Comparison of ENCODE assay signal across 18 cellular contexts in genomic region chr2:187055463-187055862, GRCh38.
DNase-seq lines count a peak whose midpoint lies in the region; ATAC-seq and TF ChIP-seq lines count a peak whose summit lies in the region.
"Had no signal": no experiment of that assay in that cellular context is flagged by ENCODE, and none has a peak within 500 bp of the region (broad histone marks: within the 10 kb centered on the region; RNA-seq: fewer than 3 reads in every experiment).

No MANE protein-coding gene starts in this region.

- no peak overlapping the region for H2BK5ac ChIP-seq in trophoblast cell (ENCODE audit: low read depth, low read length, poor library complexity)

- H4K12ac ChIP-seq in trophoblast cell (ENCODE audit: low read depth, low read length), result no peak overlapping the region

- no peak overlapping the region for H2AK5ac ChIP-seq in trophoblast cell (ENCODE audit: low read length)

- H3K14ac ChIP-seq in trophoblast cell (ENCODE audit: low read length), result no peak overlapping the region

- no peak overlapping the region for H3K18ac ChIP-seq in trophoblast cell (ENCODE audit: low read length)

- no peaks in the 10 kb centered on the region for H3K36me3 Mint-ChIP-seq in activated naive CD8-positive, alpha-beta T cell treated with anti-CD3 and anti-CD28 coated beads, Interleukin-2, amount 50 U/mL, for 24 hours (ENCODE audit: low read depth)
- H3K36me3 Mint-ChIP-seq: CD4-positive, alpha-beta memory T cell had no signal

- TF ChIP-seq CTCF in cardiac fibroblast (IDR thresholded peaks at IDR 0.05; ENCODE audit: low read depth, low read length), result no peak

- no peak overlapping the region for H3K23ac ChIP-seq in trophoblast cell (ENCODE audit: low read length)

- no peaks in the 10 kb centered on the region for H3K9me3 ChIP-seq in trophoblast cell (ENCODE audit: insufficient read depth, low read depth, low read length)
- H3K9me3 ChIP-seq: MG63, ovary, testis had no signal

- DNase-seq in DMS 273 (lab: John Stamatoyannopoulos, UW; ENCODE audit: unreplicated experiment) (peak; percentile 8), DMS 273 treated with DMSO at 0.1 percent for 48 hours (lab: John Stamatoyannopoulos, UW) (no peak), MV-4-11 (lab: John Stamatoyannopoulos, UW) (peak; percentile 44), cardiac fibroblast (ENCODE audit: low read depth in 2 of 2) (peak; percentile 37 to 46), left lobe of liver (ENCODE audit: low spot score) (peak; percentile 48), DMS114 treated with DMSO at 0.1 percent for 48 hours (lab: John Stamatoyannopoulos, UW; ENCODE audit: unreplicated experiment) (no peak), trophoblast cell (no peak)
- DNase-seq in activated naive CD8-positive, alpha-beta T cell treated with anti-CD3 and anti-CD28 coated beads, Interleukin-2, amount 50 U/mL, for 24 hours, result no peak
- DNase-seq: caudate nucleus; CD4-positive, alpha-beta memory T cell; H9; MG63; NCI-H82; testis had no signal

- H3K27me3 Mint-ChIP-seq in activated naive CD8-positive, alpha-beta T cell treated with anti-CD3 and anti-CD28 coated beads, Interleukin-2, amount 50 U/mL, for 24 hours, result no peaks in the 10 kb centered on the region
- H3K27me3 Mint-ChIP-seq: CD4-positive, alpha-beta memory T cell had no signal

- no peak overlapping the region for H3K9ac ChIP-seq in trophoblast cell (ENCODE audit: low read length)

- no peak overlapping the region for H3K27ac ChIP-seq in trophoblast cell (ENCODE audit: low read depth, low read length)
- H3K27ac ChIP-seq: 22Rv1, epithelial cell of prostate, ovary, SJCRH30, testis had no signal

- no peak overlapping the region for H3K4ac ChIP-seq in trophoblast cell (ENCODE audit: low read depth, low read length)

- H3K36me3 ChIP-seq in trophoblast cell (ENCODE audit: control insufficient read depth in 1 of 2, insufficient read depth in 2 of 2, low read length in 2 of 2), result no peaks in the 10 kb centered on the region
- H3K36me3 ChIP-seq: MG63, ovary, SJCRH30 had no signal

- H2AFZ ChIP-seq in trophoblast cell (ENCODE audit: insufficient read depth, low read length, poor library complexity), result no peak overlapping the region

- no CpG with 5 or more reads among the region's 1 CpG for WGBS in trophoblast cell (ENCODE audit: extremely low coverage, insufficient coverage, insufficient read length)

- H3K9me3 Mint-ChIP-seq in activated naive CD8-positive, alpha-beta T cell treated with anti-CD3 and anti-CD28 coated beads, Interleukin-2, amount 50 U/mL, for 24 hours, result peaks cover 9% of the 10 kb centered on the region
- H3K9me3 Mint-ChIP-seq: H9 had no signal

- H3K4me2 ChIP-seq in trophoblast cell (ENCODE audit: low read length), result no peak overlapping the region

- H3K27ac Mint-ChIP-seq in activated naive CD8-positive, alpha-beta T cell treated with anti-CD3 and anti-CD28 coated beads, Interleukin-2, amount 50 U/mL, for 24 hours, result no peak overlapping the region
- H3K27ac Mint-ChIP-seq: CD4-positive, alpha-beta memory T cell; H9 had no signal

- no peaks in the 10 kb centered on the region for H3K79me2 ChIP-seq in trophoblast cell (ENCODE audit: control insufficient read depth, insufficient read depth, low read length, poor library complexity)

- no peak overlapping the region for H3K4me3 Mint-ChIP-seq in activated naive CD8-positive, alpha-beta T cell treated with anti-CD3 and anti-CD28 coated beads, Interleukin-2, amount 50 U/mL, for 24 hours
- H3K4me3 Mint-ChIP-seq: CD4-positive, alpha-beta memory T cell; H9 had no signal

- no peak overlapping the region for H2BK12ac ChIP-seq in trophoblast cell (ENCODE audit: low read length)

- no peak overlapping the region for H2BK120ac ChIP-seq in trophoblast cell (ENCODE audit: insufficient read depth, low read length, poor library complexity)

- no peaks in the 10 kb centered on the region for H3K79me1 ChIP-seq in trophoblast cell (ENCODE audit: low read length)

- no peaks in the 10 kb centered on the region for H3K4me1 ChIP-seq in trophoblast cell (ENCODE audit: control insufficient read depth in 1 of 2, insufficient read depth in 2 of 2, low read length in 2 of 2)
- H3K4me1 ChIP-seq: testis had no signal

- H3K4me1 Mint-ChIP-seq in activated naive CD8-positive, alpha-beta T cell treated with anti-CD3 and anti-CD28 coated beads, Interleukin-2, amount 50 U/mL, for 24 hours, result no peaks in the 10 kb centered on the region
- H3K4me1 Mint-ChIP-seq: CD4-positive, alpha-beta memory T cell; H9 had no signal

- no peak overlapping the region for H4K91ac ChIP-seq in trophoblast cell (ENCODE audit: low read depth, low read length)

- no peak overlapping the region for H4K8ac ChIP-seq in trophoblast cell (ENCODE audit: low read depth, low read length)

- no peaks in the 10 kb centered on the region for H3K27me3 ChIP-seq in trophoblast cell (ENCODE audit: insufficient read depth, low read length)
- H3K27me3 ChIP-seq: MG63, ovary, SJCRH30, testis had no signal

- ATAC-seq in left lobe of liver, result peak; percentile 76
- ATAC-seq in activated naive CD8-positive, alpha-beta T cell treated with anti-CD3 and anti-CD28 coated beads, Interleukin-2, amount 50 U/mL, for 24 hours, result no peak

- H3K4me3 ChIP-seq in cardiac fibroblast (replicated peaks in 1 of 2; ENCODE audit: low read depth in 2 of 2, low read length in 2 of 2) (no peak overlapping the region), trophoblast cell (ENCODE audit: low read depth, low read length) (no peak overlapping the region)
- H3K4me3 ChIP-seq: MG63, ovary, SJCRH30, testis had no signal

Comparison
In these comparisons a context has a peak if more than half of its experiments do, and no peak if none do; other contexts are left out.
1. DNase-seq: peak in DMS 273 (single experiment), MV-4-11 (single experiment), cardiac fibroblast (2 of 2) and left lobe of liver (single experiment); none in DMS 273 treated with DMSO at 0.1 percent for 48 hours (single experiment), DMS114 treated with DMSO at 0.1 percent for 48 hours (single experiment), activated naive CD8-positive, alpha-beta T cell treated with anti-CD3 and anti-CD28 coated beads, Interleukin-2, amount 50 U/mL, for 24 hours (single experiment) and trophoblast cell (0 of 2).